1 cellular context compared by ENCODE assay signal in genomic region chr12:118022097-118022727, GRCh38.
TF ChIP-seq lines count a peak whose summit lies in the region.
"Not testable (repeated sequence)": the region's sequence is repeated elsewhere in the genome, so short reads cannot be mapped to it uniquely, and the experiment has no call there.

No MANE protein-coding gene starts in this region.

TF ChIP-seq in K562, 482 proteins besides CTCF, POLR2A, EP300 and RAD21:
- TF ChIP-seq EHMT2 (IDR thresholded peaks at IDR 0.05) (peak; percentile 61; the same call in 1 of the 2 replicates), CEBPB (tag; IDR thresholded peaks at IDR 0.05) (peak; percentile 68), ZNF384 (IDR thresholded peaks at IDR 0.05; ENCODE audit: low read depth, low read length) (0 out of 2 replicates have a peak, but pooled peaks have one; percentile 18), TAL1 (IDR thresholded peaks at IDR 0.05) (peak; percentile 91), FOSL1 (tag; conservative IDR thresholded peaks at IDR 0.05) (peak; percentile 22; the same call in 1 of the 2 replicates), MAFG (tag; conservative IDR thresholded peaks at IDR 0.05) (peak; percentile 45), ARID1B (IDR thresholded peaks at IDR 0.05) (peak; percentile 93), DPF2 (IDR thresholded peaks at IDR 0.05) (peak; percentile 84), SMARCE1 (IDR thresholded peaks at IDR 0.05) (peak; percentile 38; the same call in 1 of the 2 replicates), CC2D1A (IDR thresholded peaks at IDR 0.05) (peak; percentile 32; the same call in 1 of the 2 replicates), CBFA2T2 (conservative IDR thresholded peaks at IDR 0.05) (peak; percentile 78), SOX6 (IDR thresholded peaks at IDR 0.05) (peak; percentile 73; the same call in 1 of the 2 replicates), SMARCC2 (IDR thresholded peaks at IDR 0.05; ENCODE audit: low read depth) (peak; percentile 31; the same call in 1 of the 2 replicates), TEAD4 (IDR thresholded peaks at IDR 0.05; ENCODE audit: low read length) (peak; percentile 58; the same call in 1 of the 2 replicates), NFIC (IDR thresholded peaks at IDR 0.05) (peak; percentile 56), ZNF316 (IDR thresholded peaks at IDR 0.05) (peak; percentile 21; the same call in 1 of the 2 replicates), TCF3 (CRISPR knock-in tag; IDR thresholded peaks at IDR 0.05) (peak; percentile 80), NCOA1 (IDR thresholded peaks at IDR 0.05; ENCODE audit: low read depth) (peak; percentile 45; the same call in 1 of the 2 replicates), JUND (IDR thresholded peaks at IDR 0.05; ENCODE audit: borderline replicate concordance, low read depth, low read length) (0 out of 2 replicates have a peak, but pooled peaks have one; percentile 12), NCOR1 (IDR thresholded peaks at IDR 0.05) (peak; percentile 73), FOXK2 (conservative IDR thresholded peaks at IDR 0.05 in 1 of 2, IDR thresholded peaks at IDR 0.05 in 1 of 2; ENCODE audit: low read depth in 2 of 2) (0 out of 4 replicates have a peak, but pooled peaks of 1 of the 2 experiments have one; percentile 28), MEIS2 (IDR thresholded peaks at IDR 0.05; ENCODE audit: partially characterized antibody) (peak; percentile 30), C11orf30 (IDR thresholded peaks at IDR 0.05; ENCODE audit: low read depth) (peak; percentile 52), SMARCA4 (IDR thresholded peaks at IDR 0.05) (peak; percentile 76), ZNF592 (IDR thresholded peaks at IDR 0.05) (peak; percentile 85; the same call in 1 of the 2 replicates), MTA2 (IDR thresholded peaks at IDR 0.05; ENCODE audit: low read depth) (peak; percentile 71), ARNT (IDR thresholded peaks at IDR 0.05) (peak in 1 of 2 experiments; percentile 46; a peak in 1 of 4 replicates), GATA2 (CRISPR knock-in tag; IDR thresholded peaks at IDR 0.05) (peak; percentile 60; the same call in 1 of the 2 replicates), YY1 (IDR thresholded peaks at IDR 0.05; ENCODE audit: borderline replicate concordance in 1 of 3, control insufficient read depth in 1 of 3, extremely low read depth in 1 of 3, insufficient read depth in 3 of 3, insufficient read length in 1 of 3, insufficient replicate concordance in 2 of 3, low read depth in 1 of 3, low read length in 2 of 3) (peak in 1 of 3 experiments; percentile 16), TRIM24 (IDR thresholded peaks at IDR 0.05) (peak; percentile 32 to 54; a peak in 2 of 4 replicates), MLLT1 (IDR thresholded peaks at IDR 0.05) (0 out of 4 replicates have a peak, but pooled peaks of 1 of the 2 experiments have one; percentile 2), CBFA2T3 (IDR thresholded peaks at IDR 0.05) (peak; percentile 86), PRDM10 (IDR thresholded peaks at IDR 0.05; ENCODE audit: partially characterized antibody) (peak; percentile 55), HDAC1 (IDR thresholded peaks at IDR 0.05) (peak in 1 of 2 experiments; percentile 35; a peak in 2 of 4 replicates), STAT5A (IDR thresholded peaks at IDR 0.05; ENCODE audit: borderline replicate concordance, low read length) (peak; percentile 80), PHB2 (IDR thresholded peaks at IDR 0.05; ENCODE audit: low read depth) (peak; percentile 55), NCOA4 (IDR thresholded peaks at IDR 0.05; ENCODE audit: partially characterized antibody) (peak; percentile 48)
- not testable (repeated sequence) for TF ChIP-seq TEAD4 (CRISPR knock-in tag; IDR thresholded peaks at IDR 0.05; ENCODE audit: borderline replicate concordance); JUND (tag; IDR thresholded peaks at IDR 0.05; ENCODE audit: borderline replicate concordance, low read depth, low read length)
TF ChIP-seq in K562: peak in this region for 37; not testable (repeated sequence) for 445.
